ENCODE assay signal across 1 cellular context in genomic region chr19:1324249-1324791, GRCh38.
TF ChIP-seq lines count a peak whose summit lies in the region.

No MANE protein-coding gene starts in this region.

TF ChIP-seq in IMR-90, 13 proteins besides CTCF, POLR2A, EP300 and RAD21 (continued from another document):
- TF ChIP-seq CHD1 (IDR thresholded peaks at IDR 0.05; ENCODE audit: low read depth, low read length), result no peak
- TF ChIP-seq BHLHE40 (IDR thresholded peaks at IDR 0.05; ENCODE audit: low read depth, low read length), result no peak
- TF ChIP-seq FOS (IDR thresholded peaks at IDR 0.05; ENCODE audit: low read depth, low read length), result no peak
- TF ChIP-seq NFE2L2 (IDR thresholded peaks at IDR 0.05; ENCODE audit: low read depth, low read length), result no peak
- no peak for TF ChIP-seq CEBPB (IDR thresholded peaks at IDR 0.05; ENCODE audit: low read depth, low read length)
- TF ChIP-seq, protein P1, sequence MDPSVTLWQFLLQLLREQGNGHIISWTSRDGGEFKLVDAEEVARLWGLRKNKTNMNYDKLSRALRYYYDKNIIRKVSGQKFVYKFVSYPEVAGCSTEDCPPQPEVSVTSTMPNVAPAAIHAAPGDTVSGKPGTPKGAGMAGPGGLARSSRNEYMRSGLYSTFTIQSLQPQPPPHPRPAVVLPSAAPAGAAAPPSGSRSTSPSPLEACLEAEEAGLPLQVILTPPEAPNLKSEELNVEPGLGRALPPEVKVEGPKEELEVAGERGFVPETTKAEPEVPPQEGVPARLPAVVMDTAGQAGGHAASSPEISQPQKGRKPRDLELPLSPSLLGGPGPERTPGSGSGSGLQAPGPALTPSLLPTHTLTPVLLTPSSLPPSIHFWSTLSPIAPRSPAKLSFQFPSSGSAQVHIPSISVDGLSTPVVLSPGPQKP (IDR thresholded peaks at IDR 0.05; ENCODE audit: borderline replicate concordance, low read depth, low read length), result no peak
- no peak for TF ChIP-seq USF2 (IDR thresholded peaks at IDR 0.05; ENCODE audit: low read depth, low read length)
- TF ChIP-seq MAZ (IDR thresholded peaks at IDR 0.05; ENCODE audit: borderline replicate concordance, low read depth, low read length), result no peak
- TF ChIP-seq MXI1 (IDR thresholded peaks at IDR 0.05; ENCODE audit: borderline replicate concordance, low read depth, low read length), result no peak
- no peak for TF ChIP-seq SMC3 (IDR thresholded peaks at IDR 0.05; ENCODE audit: low read depth, low read length)
- TF ChIP-seq RFX5 (IDR thresholded peaks at IDR 0.05; ENCODE audit: low read depth, low read length), result no peak
- no peak for TF ChIP-seq MAFK (IDR thresholded peaks at IDR 0.05; ENCODE audit: low read depth, low read length)
